ENCODE assay signal across 1 cellular context in the genomic region with DNA sequence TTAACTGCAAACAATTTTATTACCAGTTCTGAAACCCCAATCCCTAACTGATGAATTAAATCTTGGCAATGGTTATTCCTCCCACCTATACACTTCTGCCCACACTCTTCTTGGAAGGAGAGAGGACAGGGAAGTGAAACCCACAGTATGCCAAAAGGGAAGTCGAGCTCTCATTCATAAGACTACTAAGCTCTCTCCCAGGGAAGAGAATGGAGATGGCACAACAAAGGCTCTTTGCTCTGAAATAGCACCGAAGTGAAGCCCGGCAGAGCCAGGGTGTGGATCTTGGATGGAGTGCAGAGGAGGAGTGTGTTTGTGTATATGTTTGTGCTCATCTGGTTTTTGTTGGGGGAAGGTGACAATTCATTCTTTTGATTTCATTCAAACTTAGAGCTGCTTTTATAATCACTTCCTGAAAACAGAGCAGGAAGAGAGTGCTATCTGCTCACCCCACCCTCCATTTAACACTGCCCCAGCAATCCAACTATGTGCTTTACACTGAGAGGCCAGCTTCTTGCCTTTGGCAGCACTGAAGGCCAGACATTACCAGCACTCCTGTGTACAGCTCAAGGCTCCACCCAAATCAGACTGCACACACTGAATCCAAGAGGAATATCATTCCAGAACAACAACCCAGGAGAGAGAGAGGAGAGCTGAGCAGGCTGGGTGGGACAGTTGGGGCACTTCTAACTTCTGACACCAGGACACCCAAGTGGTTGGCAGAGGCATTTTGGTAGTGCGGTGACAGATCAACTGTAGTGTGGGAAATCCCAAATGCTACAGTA.
TF ChIP-seq lines count a peak whose summit lies in the region.

No MANE protein-coding gene starts in this region.

TF ChIP-seq in GM23338, 12 proteins besides CTCF, POLR2A, EP300 and RAD21 (continued from another document):
- TF ChIP-seq, protein P1, sequence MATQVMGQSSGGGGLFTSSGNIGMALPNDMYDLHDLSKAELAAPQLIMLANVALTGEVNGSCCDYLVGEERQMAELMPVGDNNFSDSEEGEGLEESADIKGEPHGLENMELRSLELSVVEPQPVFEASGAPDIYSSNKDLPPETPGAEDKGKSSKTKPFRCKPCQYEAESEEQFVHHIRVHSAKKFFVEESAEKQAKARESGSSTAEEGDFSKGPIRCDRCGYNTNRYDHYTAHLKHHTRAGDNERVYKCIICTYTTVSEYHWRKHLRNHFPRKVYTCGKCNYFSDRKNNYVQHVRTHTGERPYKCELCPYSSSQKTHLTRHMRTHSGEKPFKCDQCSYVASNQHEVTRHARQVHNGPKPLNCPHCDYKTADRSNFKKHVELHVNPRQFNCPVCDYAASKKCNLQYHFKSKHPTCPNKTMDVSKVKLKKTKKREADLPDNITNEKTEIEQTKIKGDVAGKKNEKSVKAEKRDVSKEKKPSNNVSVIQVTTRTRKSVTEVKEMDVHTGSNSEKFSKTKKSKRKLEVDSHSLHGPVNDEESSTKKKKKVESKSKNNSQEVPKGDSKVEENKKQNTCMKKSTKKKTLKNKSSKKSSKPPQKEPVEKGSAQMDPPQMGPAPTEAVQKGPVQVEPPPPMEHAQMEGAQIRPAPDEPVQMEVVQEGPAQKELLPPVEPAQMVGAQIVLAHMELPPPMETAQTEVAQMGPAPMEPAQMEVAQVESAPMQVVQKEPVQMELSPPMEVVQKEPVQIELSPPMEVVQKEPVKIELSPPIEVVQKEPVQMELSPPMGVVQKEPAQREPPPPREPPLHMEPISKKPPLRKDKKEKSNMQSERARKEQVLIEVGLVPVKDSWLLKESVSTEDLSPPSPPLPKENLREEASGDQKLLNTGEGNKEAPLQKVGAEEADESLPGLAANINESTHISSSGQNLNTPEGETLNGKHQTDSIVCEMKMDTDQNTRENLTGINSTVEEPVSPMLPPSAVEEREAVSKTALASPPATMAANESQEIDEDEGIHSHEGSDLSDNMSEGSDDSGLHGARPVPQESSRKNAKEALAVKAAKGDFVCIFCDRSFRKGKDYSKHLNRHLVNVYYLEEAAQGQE (IDR thresholded peaks at IDR 0.05; ENCODE audit: unreplicated experiment), result no peak
- TF ChIP-seq, protein P2, sequence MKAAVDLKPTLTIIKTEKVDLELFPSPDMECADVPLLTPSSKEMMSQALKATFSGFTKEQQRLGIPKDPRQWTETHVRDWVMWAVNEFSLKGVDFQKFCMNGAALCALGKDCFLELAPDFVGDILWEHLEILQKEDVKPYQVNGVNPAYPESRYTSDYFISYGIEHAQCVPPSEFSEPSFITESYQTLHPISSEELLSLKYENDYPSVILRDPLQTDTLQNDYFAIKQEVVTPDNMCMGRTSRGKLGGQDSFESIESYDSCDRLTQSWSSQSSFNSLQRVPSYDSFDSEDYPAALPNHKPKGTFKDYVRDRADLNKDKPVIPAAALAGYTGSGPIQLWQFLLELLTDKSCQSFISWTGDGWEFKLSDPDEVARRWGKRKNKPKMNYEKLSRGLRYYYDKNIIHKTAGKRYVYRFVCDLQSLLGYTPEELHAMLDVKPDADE (IDR thresholded peaks at IDR 0.05), result no peak
- TF ChIP-seq POLR2AphosphoS5 (IDR thresholded peaks at IDR 0.05; ENCODE audit: low read depth), result no peak
- no peak for TF ChIP-seq CREB1 (CRISPR knock-in tag; IDR thresholded peaks at IDR 0.05; ENCODE audit: low read depth)
TF ChIP-seq in GM23338: peak in this region for 0.
